ENCODE assay signal across 1 cellular context in the genomic region with DNA sequence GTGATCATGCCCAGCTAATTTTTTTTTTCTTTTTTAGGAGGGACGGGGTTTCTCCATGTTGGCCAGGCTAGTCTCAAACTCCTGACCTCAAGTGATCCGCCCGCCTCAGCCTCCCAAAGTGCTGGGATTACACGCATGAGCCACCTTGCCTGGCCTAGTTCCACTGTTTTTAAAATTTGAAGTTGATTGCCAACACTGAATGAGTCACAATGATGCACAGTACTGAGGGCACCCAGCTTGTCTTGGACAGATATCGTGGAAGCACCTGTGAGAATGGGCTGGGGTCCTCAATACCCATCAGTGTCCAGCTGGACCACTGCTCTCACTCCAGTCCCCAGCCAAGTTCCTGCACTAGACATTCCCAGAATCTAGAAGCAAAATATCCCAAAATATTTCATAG.
TF ChIP-seq lines count a peak whose summit lies in the region.

No MANE protein-coding gene starts in this region.

TF ChIP-seq in SK-N-SH treated with all-trans-retinoic acid at 6 μM for 48 hours, 23 proteins besides CTCF, POLR2A, EP300 and RAD21 (continued from another document):
- TF ChIP-seq, protein P1, sequence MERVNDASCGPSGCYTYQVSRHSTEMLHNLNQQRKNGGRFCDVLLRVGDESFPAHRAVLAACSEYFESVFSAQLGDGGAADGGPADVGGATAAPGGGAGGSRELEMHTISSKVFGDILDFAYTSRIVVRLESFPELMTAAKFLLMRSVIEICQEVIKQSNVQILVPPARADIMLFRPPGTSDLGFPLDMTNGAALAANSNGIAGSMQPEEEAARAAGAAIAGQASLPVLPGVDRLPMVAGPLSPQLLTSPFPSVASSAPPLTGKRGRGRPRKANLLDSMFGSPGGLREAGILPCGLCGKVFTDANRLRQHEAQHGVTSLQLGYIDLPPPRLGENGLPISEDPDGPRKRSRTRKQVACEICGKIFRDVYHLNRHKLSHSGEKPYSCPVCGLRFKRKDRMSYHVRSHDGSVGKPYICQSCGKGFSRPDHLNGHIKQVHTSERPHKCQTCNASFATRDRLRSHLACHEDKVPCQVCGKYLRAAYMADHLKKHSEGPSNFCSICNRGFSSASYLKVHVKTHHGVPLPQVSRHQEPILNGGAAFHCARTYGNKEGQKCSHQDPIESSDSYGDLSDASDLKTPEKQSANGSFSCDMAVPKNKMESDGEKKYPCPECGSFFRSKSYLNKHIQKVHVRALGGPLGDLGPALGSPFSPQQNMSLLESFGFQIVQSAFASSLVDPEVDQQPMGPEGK (CRISPR knock-in tag; IDR thresholded peaks at IDR 0.05; ENCODE audit: borderline replicate concordance): no peak
- TF ChIP-seq SNAI2 (CRISPR knock-in tag; IDR thresholded peaks at IDR 0.05): no peak
